26 cellular contexts compared by ENCODE assay signal in the genomic region with DNA sequence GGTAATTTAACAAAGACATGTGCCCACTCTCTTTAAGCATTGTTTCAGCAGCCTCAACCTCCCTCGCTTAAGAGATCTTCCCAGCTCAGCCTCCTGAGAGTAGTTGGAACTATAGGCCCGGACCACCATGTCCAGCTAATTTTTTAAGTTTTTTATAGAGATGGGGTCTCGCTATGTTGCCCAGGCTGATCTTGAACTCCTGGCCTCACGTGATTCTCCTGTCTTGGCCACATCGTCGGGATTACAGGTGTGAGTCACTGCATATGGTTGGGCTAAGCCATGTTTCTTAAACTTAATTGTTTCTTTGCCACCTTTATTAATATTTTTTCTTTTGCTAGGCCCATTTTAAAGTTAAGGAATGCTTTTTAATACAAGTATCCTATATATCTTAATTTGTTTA.
"Had no signal": no experiment of that assay in that cellular context is flagged by ENCODE, and none has a peak within 500 bp of the region (broad histone marks: within the 10 kb centered on the region; RNA-seq: fewer than 3 reads in every experiment).

No MANE protein-coding gene starts in this region.

- H3K27me3 ChIP-seq: esophagus squamous epithelium, gastrocnemius medialis, heart right ventricle, left lung had no signal

- H3K27ac ChIP-seq: epithelial cell of prostate, esophagus squamous epithelium, gastrocnemius medialis, heart right ventricle, left lung, lower lobe of right lung had no signal

- ATAC-seq: effector memory CD8-positive, alpha-beta T cell; esophagus mucosa; gastrocnemius medialis; heart right ventricle; left cardiac atrium; left lung; left ventricle myocardium superior; lower lobe of right lung; mucosa of descending colon; naive thymus-derived CD8-positive, alpha-beta T cell had no signal

- H3K9me3 ChIP-seq: esophagus squamous epithelium, gastrocnemius medialis, lower lobe of right lung, mucosa of descending colon had no signal

- H3K36me3 ChIP-seq: esophagus squamous epithelium, gastrocnemius medialis, heart right ventricle, left lung, lower lobe of right lung had no signal

- DNase-seq: cortex of kidney; effector CD8-positive, alpha-beta T cell; effector memory CD8-positive, alpha-beta T cell; endodermal cell; erythroblast; esophagus squamous epithelium; foreskin fibroblast; foreskin melanocyte; gastrocnemius medialis; glutamatergic neuron; head of caudate nucleus; heart right ventricle; hippocampal formation; left cardiac atrium; left ventricle myocardium superior; lower lobe of right lung; mesenchymal stem cell; mucosa of descending colon; naive B cell; naive thymus-derived CD8-positive, alpha-beta T cell had no signal

- H3K4me1 ChIP-seq: gastrocnemius medialis had no signal

- FAIRE-seq: endometrium, islet of Langerhans, keratinocyte had no signal

- H3K4me3 ChIP-seq: esophagus squamous epithelium, gastrocnemius medialis, heart right ventricle, left lung, lower lobe of right lung, mucosa of descending colon had no signal
